ENCODE assay signal across 12 cellular contexts in the genomic region with DNA sequence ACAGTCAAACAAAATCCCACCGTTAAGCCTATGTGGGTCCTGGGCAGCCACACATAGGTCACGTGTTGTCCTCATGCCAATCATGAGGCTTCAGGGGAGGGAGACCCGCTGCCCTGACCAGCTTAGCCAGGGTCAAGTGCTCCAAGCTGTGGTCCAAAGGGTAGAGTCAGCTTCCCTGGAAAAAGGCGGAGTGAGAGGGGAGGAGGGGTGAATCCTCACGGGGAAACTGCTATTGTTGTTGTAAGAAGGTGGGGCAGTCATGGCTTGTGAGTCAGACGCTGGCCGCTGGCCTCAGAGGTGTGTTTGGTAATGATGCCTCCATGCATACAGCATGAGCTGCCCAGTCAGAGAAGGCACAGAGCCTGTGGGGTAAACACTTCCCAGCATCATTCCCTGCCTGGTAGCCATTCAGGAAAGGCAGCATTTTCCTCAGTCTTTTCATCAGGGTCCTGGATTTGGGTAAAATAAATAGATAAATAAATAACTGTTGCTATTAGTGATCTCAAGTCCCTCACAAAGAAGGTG. TPM values are rescaled to one million over a fixed set of nuclear protein-coding genes. Genes with fewer than 3 reads are reported as not detected.
A peak's percentile ranks its signal among the peaks of the same experiment; 100 is the strongest.
DNase-seq lines count a peak whose midpoint lies in the region; ATAC-seq and TF ChIP-seq lines count a peak whose summit lies in the region.
"Had no signal": no experiment of that assay in that cellular context is flagged by ENCODE, and none has a peak within 500 bp of the region (broad histone marks: within the 10 kb centered on the region; RNA-seq: fewer than 3 reads in every experiment).

No MANE protein-coding gene starts in this region.

- peaks cover 22% of the 10 kb centered on the region for H3K9me3 Mint-ChIP-seq in osteocyte (ENCODE audit: unreplicated experiment)
- no peaks in the 10 kb centered on the region for H3K9me3 Mint-ChIP-seq in activated CD8-positive, alpha-beta T cell treated with anti-CD3 and anti-CD28 coated beads, Interleukin-2, amount 10 ng/mL, durations not matched to agents 7 days and 5 days (ENCODE audit: insufficient read depth)

- CTCF ChIA-PET in RWPE1 (lab: Yijun Ruan, JAX) = no interaction called here
- CTCF ChIA-PET in activated CD8-positive, alpha-beta T cell treated with anti-CD3 and anti-CD28 coated beads, Interleukin-2, amount 10 ng/mL, durations not matched to agents 7 days and 5 days (lab: Charles Lee) = interaction anchor here (0.6 kb wide), 1 partner anchor 394 kb away, joined by 3 read pairs; no protein-coding TSS in a partner anchor

- H3K4me3 Mint-ChIP-seq in osteocyte (ENCODE audit: unreplicated experiment) = no peak overlapping the region
- no peak overlapping the region for H3K4me3 Mint-ChIP-seq in activated CD8-positive, alpha-beta T cell treated with anti-CD3 and anti-CD28 coated beads, Interleukin-2, amount 10 ng/mL, durations not matched to agents 7 days and 5 days

- H3K27me3 Mint-ChIP-seq in osteocyte (ENCODE audit: unreplicated experiment) = no peaks in the 10 kb centered on the region
- peaks cover 9% of the 10 kb centered on the region for H3K27me3 Mint-ChIP-seq in activated CD8-positive, alpha-beta T cell treated with anti-CD3 and anti-CD28 coated beads, Interleukin-2, amount 10 ng/mL, durations not matched to agents 7 days and 5 days (ENCODE audit: low read depth)

- POLR2A ChIA-PET in RWPE1 (lab: Yijun Ruan, JAX; ENCODE audit: low non-redundant PET) = no interaction called here
- POLR2A ChIA-PET in activated CD8-positive, alpha-beta T cell treated with anti-CD3 and anti-CD28 coated beads, Interleukin-2, amount 10 ng/mL, durations not matched to agents 7 days and 5 days (lab: Charles Lee) = no interaction called here

- peak; percentile 93 for DNase-seq in Caki2 (ENCODE audit: low read depth)
- DNase-seq in RWPE1 (ENCODE audit: low spot score) = peak; percentile 89
- DNase-seq in fibroblast of mammary gland (ENCODE audit: low read depth) = peak; percentile 91
- no peak for DNase-seq in osteocyte (ENCODE audit: extremely low spot score, unreplicated experiment)
- no peak for DNase-seq in NCI-H1105 treated with DMSO at 0.1 percent for 48 hours (lab: John Stamatoyannopoulos, UW)
- DNase-seq in stimulated activated CD4-positive, alpha-beta T cell treated with anti-CD3 and anti-CD28 coated beads, Interleukin-4, amount 100 ng/mL, for 1 hour = no peak
- no peak for DNase-seq in activated CD8-positive, alpha-beta T cell treated with anti-CD3 and anti-CD28 coated beads, Interleukin-2, amount 10 ng/mL, durations not matched to agents 7 days and 5 days
- DNase-seq: adrenal gland, DND-41, NCI-H2171 had no signal

- peak overlapping the region; percentile 86 for H3K27ac Mint-ChIP-seq in osteocyte (ENCODE audit: unreplicated experiment)
- H3K27ac Mint-ChIP-seq in activated CD8-positive, alpha-beta T cell treated with anti-CD3 and anti-CD28 coated beads, Interleukin-2, amount 10 ng/mL, durations not matched to agents 7 days and 5 days = no peak overlapping the region

- no peak for TF ChIP-seq CTCF in RWPE1 (conservative IDR thresholded peaks at IDR 0.05; ENCODE audit: low read depth)
- TF ChIP-seq CTCF in fibroblast of mammary gland (conservative IDR thresholded peaks at IDR 0.05; ENCODE audit: control insufficient read depth, insufficient read depth, low read depth, low read length) = no peak
- no peak for TF ChIP-seq CTCF in osteocyte (IDR thresholded peaks at IDR 0.05)

- peaks cover 12% of the 10 kb centered on the region for H3K36me3 Mint-ChIP-seq in osteocyte (ENCODE audit: unreplicated experiment)
- H3K36me3 Mint-ChIP-seq in activated CD8-positive, alpha-beta T cell treated with anti-CD3 and anti-CD28 coated beads, Interleukin-2, amount 10 ng/mL, durations not matched to agents 7 days and 5 days (ENCODE audit: low read depth) = no peaks in the 10 kb centered on the region

- in situ Hi-C loops in Caki2 (cut with HindIII; ENCODE audit: low pct_unique_long_range_greater_than_20kb, low sequenced_read_pairs) = no loop called here

- no peak overlapping the region for H3K4me3 ChIP-seq in fibroblast of mammary gland (ENCODE audit: control insufficient read depth, low read depth, low read length)
- H3K4me3 ChIP-seq: adrenal gland had no signal

- H3K27ac ChIP-seq in RWPE1 = peak overlapping the region; percentile 79
- H3K27ac ChIP-seq: adrenal gland had no signal

- H3K4me1 Mint-ChIP-seq in osteocyte (ENCODE audit: unreplicated experiment) = peaks cover 35% of the 10 kb centered on the region
- H3K4me1 Mint-ChIP-seq in activated CD8-positive, alpha-beta T cell treated with anti-CD3 and anti-CD28 coated beads, Interleukin-2, amount 10 ng/mL, durations not matched to agents 7 days and 5 days (ENCODE audit: low read depth) = no peaks in the 10 kb centered on the region

- ATAC-seq in activated CD8-positive, alpha-beta T cell treated with anti-CD3 and anti-CD28 coated beads, Interleukin-2, amount 10 ng/mL, durations not matched to agents 7 days and 5 days = no peak
- ATAC-seq in HG02970 (IDR thresholded peaks at IDR 0.05; ENCODE audit: low FRiP score, unreplicated experiment) = no peak

RNA-seq across cellular contexts. Expression of gene CST3, which starts 8.7 kb away (rescaled TPM):
- 368 and 404 TPM in 2 replicates for total RNA-seq in Caki2 (2014; rRNA removed; shearing (Covaris generic); ENCODE audit: low replicate concordance)
- 705 and 710 TPM in 2 replicates for total RNA-seq in osteocyte
- total RNA-seq in activated CD8-positive, alpha-beta T cell treated with anti-CD3 and anti-CD28 coated beads, Interleukin-2, amount 10 ng/mL, durations not matched to agents 7 days and 5 days = under 1 TPM; 0.47 to 0.50 TPM

RNA-seq across cellular contexts. Expression of gene CST9, which starts 23.4 kb away (rescaled TPM):
- total RNA-seq in Caki2 (2014; rRNA removed; shearing (Covaris generic); ENCODE audit: low replicate concordance) = not detected in 2 replicates
- total RNA-seq in osteocyte = not detected in 2 replicates
- total RNA-seq in activated CD8-positive, alpha-beta T cell treated with anti-CD3 and anti-CD28 coated beads, Interleukin-2, amount 10 ng/mL, durations not matched to agents 7 days and 5 days = not detected
- total RNA-seq: adrenal gland, mononuclear cell had no signal

RNA-seq across cellular contexts. Expression of gene CST4, which starts 59.8 kb away (rescaled TPM):
- 16.1 and 28.3 TPM in 2 replicates for total RNA-seq in Caki2 (2014; rRNA removed; shearing (Covaris generic); ENCODE audit: low replicate concordance)
- total RNA-seq in osteocyte = not detected in 2 replicates
- total RNA-seq in activated CD8-positive, alpha-beta T cell treated with anti-CD3 and anti-CD28 coated beads, Interleukin-2, amount 10 ng/mL, durations not matched to agents 7 days and 5 days = not detected
- total RNA-seq: adrenal gland, mononuclear cell had no signal

Comparison
In these comparisons a context has a peak if more than half of its experiments do, and no peak if none do; other contexts are left out.
1. DNase-seq: peak in Caki2 (single experiment), RWPE1 (single experiment) and fibroblast of mammary gland (single experiment); none in osteocyte (single experiment), NCI-H1105 treated with DMSO at 0.1 percent for 48 hours (single experiment), stimulated activated CD4-positive, alpha-beta T cell treated with anti-CD3 and anti-CD28 coated beads, Interleukin-4, amount 100 ng/mL, for 1 hour (single experiment) and activated CD8-positive, alpha-beta T cell treated with anti-CD3 and anti-CD28 coated beads, Interleukin-2, amount 10 ng/mL, durations not matched to agents 7 days and 5 days (single experiment).
2. RNA of gene CST3, which starts 8.7 kb away (total RNA-seq): 705 to 710 TPM in osteocyte and 368 to 404 TPM in Caki2; 0.47 to 0.50 TPM in activated CD8-positive, alpha-beta T cell treated with anti-CD3 and anti-CD28 coated beads, Interleukin-2, amount 10 ng/mL, durations not matched to agents 7 days and 5 days; every median in the first group is over 100 times any median in the second.
3. RNA of gene CST4, which starts 59.8 kb away (total RNA-seq): 16.1 to 28.3 TPM in Caki2; not detected in osteocyte and not detected in activated CD8-positive, alpha-beta T cell treated with anti-CD3 and anti-CD28 coated beads, Interleukin-2, amount 10 ng/mL, durations not matched to agents 7 days and 5 days; every median in the first group is over 10 times any median in the second.